9 cellular contexts compared by ENCODE assay signal in genomic region chr9:137757613-137758029, GRCh38.
DNase-seq lines count a peak whose midpoint lies in the region; ATAC-seq, FAIRE-seq and TF ChIP-seq lines count a peak whose summit lies in the region.
"Had no signal": no experiment of that assay in that cellular context is flagged by ENCODE, and none has a peak within 500 bp of the region (broad histone marks: within the 10 kb centered on the region; RNA-seq: fewer than 3 reads in every experiment).

No MANE protein-coding gene starts in this region.

- H3K27me3 Mint-ChIP-seq in HFFc6 (ENCODE audit: insufficient read depth), result peaks cover 7% of the 10 kb centered on the region

- DNase-seq in BJ (ENCODE audit: low read depth) (peak; percentile 35), HFFc6 (peak; percentile 72), kidney (peak; percentile 66), AML-193 (lab: John Stamatoyannopoulos, UW) (no peak), left lobe of liver (ENCODE audit: low spot score) (no peak)
- peak; percentile 29 to 45 for DNase-seq in activated CD4-positive, alpha-beta T cell treated with anti-CD3 and anti-CD28 coated beads, Interleukin-2, amount 50 U/mL, for 4 hours

- H3K4me1 Mint-ChIP-seq in HFFc6 (ENCODE audit: low read depth), result peaks cover 26% of the 10 kb centered on the region

- H3K4me3 Mint-ChIP-seq in HFFc6, result peak overlapping the region; percentile 80

- H3K4me1 ChIP-seq in kidney (ENCODE audit: control insufficient read depth in 1 of 2, insufficient read depth in 1 of 2, low read depth in 1 of 2, low read length in 2 of 2), result no peaks in the 10 kb centered on the region

- peak overlapping the region; percentile 95 for H3K27ac Mint-ChIP-seq in HFFc6

- H3K4me3 ChIP-seq in BJ (ENCODE audit: low read depth, low read length), result no peak overlapping the region
- H3K4me3 ChIP-seq in kidney (ENCODE audit: low read length in 2 of 2), result no peak overlapping the region
- H3K4me3 ChIP-seq: SK-N-MC had no signal

- H3K9me3 Mint-ChIP-seq in HFFc6, result peaks cover 7% of the 10 kb centered on the region

- intact Hi-C loops in kidney (cut with DNase I), result no loop called here

- no peak overlapping the region for H3K9ac ChIP-seq in kidney (ENCODE audit: low read length in 2 of 2)

- peaks cover 65% of the 10 kb centered on the region for H3K36me3 Mint-ChIP-seq in HFFc6 (ENCODE audit: low read depth)

- FAIRE-seq in kidney (lab: Jason Lieb, UNC), result no peak

- H3K36me3 ChIP-seq in BJ (ENCODE audit: control insufficient read depth, insufficient read depth, low read length) (peaks cover 17% of the 10 kb centered on the region), kidney (ENCODE audit: control insufficient read depth in 1 of 2, insufficient read depth in 2 of 2, low read length in 2 of 2) (peaks cover 8 to 11% of the 10 kb centered on the region in 2 donors)

- POLR2A ChIA-PET in BJ (lab: Charles Lee), result no interaction called here

- no peaks in the 10 kb centered on the region for H3K27me3 ChIP-seq in BJ (ENCODE audit: control insufficient read depth, insufficient read depth, low read length)

- no peaks in the 10 kb centered on the region for H3K9me3 ChIP-seq in kidney (ENCODE audit: control insufficient read depth in 1 of 2, low read length in 2 of 2)

- no peak for TF ChIP-seq CTCF in BJ (IDR thresholded peaks at IDR 0.05; ENCODE audit: insufficient read depth, low read depth, low read length)
- TF ChIP-seq CTCF in HFFc6 (IDR thresholded peaks at IDR 0.05), result no peak
- TF ChIP-seq CTCF in kidney (IDR thresholded peaks at IDR 0.05; ENCODE audit: borderline replicate concordance, extremely low read depth, insufficient read depth), result no peak

- ATAC-seq in GM19452 (IDR thresholded peaks at IDR 0.05; ENCODE audit: unreplicated experiment) (no peak), left lobe of liver (no peak), GM21529 (IDR thresholded peaks at IDR 0.05; ENCODE audit: unreplicated experiment) (no peak)

- no peak overlapping the region for H3K27ac ChIP-seq in kidney (ENCODE audit: low read depth in 2 of 2, low read length in 2 of 2)
- H3K27ac ChIP-seq: SK-N-MC had no signal

- CTCF ChIA-PET in BJ (lab: Yijun Ruan, JAX), result interaction anchor here (1.8 kb wide), 1 partner anchor 10 kb away, joined by 6 read pairs; no protein-coding TSS in a partner anchor

Comparison
In these comparisons a context has a peak if more than half of its experiments do, and no peak if none do; other contexts are left out.
1. DNase-seq: peak in BJ (single experiment), HFFc6 (single experiment), activated CD4-positive, alpha-beta T cell treated with anti-CD3 and anti-CD28 coated beads, Interleukin-2, amount 50 U/mL, for 4 hours (2 of 2) and kidney (single experiment); none in AML-193 (0 of 2) and left lobe of liver (single experiment).